Comparison of ENCODE assay signal across 14 cellular contexts in genomic region chr7:120838281-120838682, GRCh38. TPM values are rescaled to one million over a fixed set of nuclear protein-coding genes. Genes with fewer than 3 reads are reported as not detected.
DNase-seq lines count a peak whose midpoint lies in the region; ATAC-seq and TF ChIP-seq lines count a peak whose summit lies in the region.
"Had no signal": no experiment of that assay in that cellular context is flagged by ENCODE, and none has a peak within 500 bp of the region (broad histone marks: within the 10 kb centered on the region; RNA-seq: fewer than 3 reads in every experiment).

No MANE protein-coding gene starts in this region.

- peak; percentile 65 for ATAC-seq in GM18868 (IDR thresholded peaks at IDR 0.05; ENCODE audit: unreplicated experiment)
- ATAC-seq in GM21529 (IDR thresholded peaks at IDR 0.05; ENCODE audit: unreplicated experiment), result peak; percentile 83
- peak; percentile 75 for ATAC-seq in HG03045 (IDR thresholded peaks at IDR 0.05; ENCODE audit: unreplicated experiment)
- ATAC-seq in aorta (ENCODE audit: low FRiP score), result no peak

- TF ChIP-seq CTCF in endothelial cell (IDR thresholded peaks at IDR 0.05; ENCODE audit: unreplicated experiment), result no peak

- no peaks in the 10 kb centered on the region for H3K4me1 ChIP-seq in aorta (ENCODE audit: control insufficient read depth in 1 of 2, insufficient read depth in 2 of 2, low read length in 2 of 2)
- H3K4me1 ChIP-seq: Caco-2 had no signal

- 70 to 75% methylated on average over 6 of the region's 6 CpGs for WGBS in aorta, 2 donors

- no peak overlapping the region for H3K4me3 ChIP-seq in aorta (ENCODE audit: low read length in 2 of 2)

- H3K4me3 Mint-ChIP-seq in endothelial cell (ENCODE audit: unreplicated experiment), result no peak overlapping the region
- no peak overlapping the region for H3K4me3 Mint-ChIP-seq in activated naive CD8-positive, alpha-beta T cell treated with anti-CD3 and anti-CD28 coated beads for 36 hours
- H3K4me3 Mint-ChIP-seq: activated CD4-positive, alpha-beta T cell treated with anti-CD3 and anti-CD28 coated beads, Interleukin-2, amount 10 ng/mL, durations not matched to agents 7 days and 5 days; activated naive CD8-positive, alpha-beta T cell treated with anti-CD3 and anti-CD28 coated beads, Interleukin-2, amount 10 ng/mL, durations not matched to agents 7 days and 5 days had no signal

- no peak for DNase-seq in endothelial cell (ENCODE audit: low spot score)
- DNase-seq in aorta, result no peak
- no peak for DNase-seq in activated naive CD8-positive, alpha-beta T cell treated with anti-CD3 and anti-CD28 coated beads for 36 hours
- DNase-seq in RPMI8226, result no peak
- no peak for DNase-seq in NCI-H2081 treated with DMSO at 0.1 percent for 48 hours (lab: John Stamatoyannopoulos, UW)
- DNase-seq: activated CD4-positive, alpha-beta T cell treated with anti-CD3 and anti-CD28 coated beads, Interleukin-2, amount 10 ng/mL, durations not matched to agents 7 days and 5 days; activated naive CD8-positive, alpha-beta T cell treated with anti-CD3 and anti-CD28 coated beads, Interleukin-2, amount 10 ng/mL, durations not matched to agents 7 days and 5 days; Caco-2; hippocampal formation; mesendoderm; NCI-H446 treated with DMSO at 0.1 percent for 48 hours had no signal

- H3K27ac Mint-ChIP-seq in endothelial cell (ENCODE audit: unreplicated experiment), result peak overlapping the region; percentile 87
- H3K27ac Mint-ChIP-seq in activated naive CD8-positive, alpha-beta T cell treated with anti-CD3 and anti-CD28 coated beads for 36 hours, result no peak overlapping the region
- H3K27ac Mint-ChIP-seq: activated CD4-positive, alpha-beta T cell treated with anti-CD3 and anti-CD28 coated beads, Interleukin-2, amount 10 ng/mL, durations not matched to agents 7 days and 5 days; activated naive CD8-positive, alpha-beta T cell treated with anti-CD3 and anti-CD28 coated beads, Interleukin-2, amount 10 ng/mL, durations not matched to agents 7 days and 5 days had no signal

- H3K36me3 Mint-ChIP-seq in endothelial cell (ENCODE audit: low read depth, unreplicated experiment), result peaks cover 11% of the 10 kb centered on the region
- no peaks in the 10 kb centered on the region for H3K36me3 Mint-ChIP-seq in activated naive CD8-positive, alpha-beta T cell treated with anti-CD3 and anti-CD28 coated beads for 36 hours
- H3K36me3 Mint-ChIP-seq: activated naive CD8-positive, alpha-beta T cell treated with anti-CD3 and anti-CD28 coated beads, Interleukin-2, amount 10 ng/mL, durations not matched to agents 7 days and 5 days had no signal

- no peaks in the 10 kb centered on the region for H3K27me3 Mint-ChIP-seq in endothelial cell (ENCODE audit: unreplicated experiment)
- peaks cover 16% of the 10 kb centered on the region for H3K27me3 Mint-ChIP-seq in activated naive CD8-positive, alpha-beta T cell treated with anti-CD3 and anti-CD28 coated beads for 36 hours
- H3K27me3 Mint-ChIP-seq: activated naive CD8-positive, alpha-beta T cell treated with anti-CD3 and anti-CD28 coated beads, Interleukin-2, amount 10 ng/mL, durations not matched to agents 7 days and 5 days had no signal

- H3K27ac ChIP-seq in aorta (ENCODE audit: low read depth in 1 of 2, low read length in 2 of 2), result no peak overlapping the region

- intact Hi-C loops in aorta (cut with DNase I), result no loop called here

- no peaks in the 10 kb centered on the region for H3K27me3 ChIP-seq in aorta (ENCODE audit: control insufficient read depth in 1 of 2, insufficient read depth in 2 of 2, low read length in 1 of 2)

- H3K9me3 Mint-ChIP-seq in endothelial cell (ENCODE audit: unreplicated experiment), result no peaks in the 10 kb centered on the region
- no peaks in the 10 kb centered on the region for H3K9me3 Mint-ChIP-seq in activated naive CD8-positive, alpha-beta T cell treated with anti-CD3 and anti-CD28 coated beads for 36 hours
- H3K9me3 Mint-ChIP-seq: activated CD4-positive, alpha-beta T cell treated with anti-CD3 and anti-CD28 coated beads, Interleukin-2, amount 10 ng/mL, durations not matched to agents 7 days and 5 days; activated naive CD8-positive, alpha-beta T cell treated with anti-CD3 and anti-CD28 coated beads, Interleukin-2, amount 10 ng/mL, durations not matched to agents 7 days and 5 days had no signal

- H3K9me3 ChIP-seq in aorta (ENCODE audit: control insufficient read depth, low read length), result no peaks in the 10 kb centered on the region
- H3K9me3 ChIP-seq: Caco-2 had no signal

- peaks cover 0 to 7% of the 10 kb centered on the region in 2 donors for H3K36me3 ChIP-seq in aorta (ENCODE audit: control insufficient read depth in 1 of 2, insufficient read depth in 2 of 2, low read length in 1 of 2)

- peaks cover 17% of the 10 kb centered on the region for H3K4me1 Mint-ChIP-seq in endothelial cell (ENCODE audit: unreplicated experiment)
- H3K4me1 Mint-ChIP-seq in activated naive CD8-positive, alpha-beta T cell treated with anti-CD3 and anti-CD28 coated beads for 36 hours, result no peaks in the 10 kb centered on the region
- H3K4me1 Mint-ChIP-seq: activated CD4-positive, alpha-beta T cell treated with anti-CD3 and anti-CD28 coated beads, Interleukin-2, amount 10 ng/mL, durations not matched to agents 7 days and 5 days; activated naive CD8-positive, alpha-beta T cell treated with anti-CD3 and anti-CD28 coated beads, Interleukin-2, amount 10 ng/mL, durations not matched to agents 7 days and 5 days had no signal

RNA-seq across cellular contexts. Expression of gene TSPAN12, which starts 19.7 kb away (rescaled TPM):
- total RNA-seq in endothelial cell (ENCODE audit: unreplicated experiment) (20.3 TPM), aorta (10 to 100 TPM; 13.4 to 14.3 TPM)
- 10 to 100 TPM in 1 of 2 donors, 1 to 10 TPM in 1; 2.2 to 11.6 TPM for polyA plus RNA-seq in aorta
- total RNA-seq in activated naive CD8-positive, alpha-beta T cell treated with anti-CD3 and anti-CD28 coated beads for 36 hours, result not detected
- total RNA-seq: activated CD4-positive, alpha-beta T cell treated with anti-CD3 and anti-CD28 coated beads, Interleukin-2, amount 10 ng/mL, durations not matched to agents 7 days and 5 days; activated naive CD8-positive, alpha-beta T cell treated with anti-CD3 and anti-CD28 coated beads, Interleukin-2, amount 10 ng/mL, durations not matched to agents 7 days and 5 days had no signal

Comparison
In these comparisons a context has a peak if more than half of its experiments do, and no peak if none do; other contexts are left out.
1. RNA of gene TSPAN12, which starts 19.7 kb away (total RNA-seq): 20.3 TPM in endothelial cell (single experiment) and 13.4 to 14.3 TPM in aorta; not detected in activated naive CD8-positive, alpha-beta T cell treated with anti-CD3 and anti-CD28 coated beads for 36 hours; every median in the first group is over 10 times any median in the second.